22 cellular contexts compared by ENCODE assay signal in genomic region chr9:2389404-2389803, GRCh38.
"Had no signal": no experiment of that assay in that cellular context is flagged by ENCODE, and none has a peak within 500 bp of the region (broad histone marks: within the 10 kb centered on the region; RNA-seq: fewer than 3 reads in every experiment).

No MANE protein-coding gene starts in this region.

- H3K36me3 ChIP-seq: heart left ventricle, left lung, prostate gland, right atrium auricular region, upper lobe of right lung had no signal

- H3K4me3 Mint-ChIP-seq: activated naive CD8-positive, alpha-beta T cell; activated T-cell treated with anti-CD3 and anti-CD28 coated beads, Interleukin-2, amount 50 U/mL, for 24 hours; activated T-helper 17 cell treated with anti-CD3 and anti-CD28 coated beads, Interleukin-2, amount 50 U/mL, for 72 hours; naive thymus-derived CD8-positive, alpha-beta T cell had no signal

- H3K9ac ChIP-seq: SK-N-SH had no signal

- H3K4me1 Mint-ChIP-seq: activated T-helper 17 cell treated with anti-CD3 and anti-CD28 coated beads, Interleukin-2, amount 50 U/mL, for 72 hours had no signal

- H3K4me3 ChIP-seq: body of pancreas, coronary artery, heart left ventricle, left lung, prostate gland, right atrium auricular region, upper lobe of right lung had no signal

- ATAC-seq: activated T-helper 17 cell treated with anti-CD3 and anti-CD28 coated beads, Interleukin-2, amount 50 U/mL, for 72 hours; body of pancreas; heart left ventricle; left lung; naive thymus-derived CD8-positive, alpha-beta T cell; stimulated activated naive CD8-positive, alpha-beta T cell treated with anti-CD3 and anti-CD28 coated beads, Interleukin-15, Interleukin-2, amounts not matched to agents 100 U/mL and 50 U/mL, for 24 hours; upper lobe of right lung had no signal

- H3K4me2 ChIP-seq: SK-N-SH had no signal

- H3K27me3 ChIP-seq: body of pancreas, heart left ventricle, left lung, right atrium auricular region, upper lobe of right lung had no signal

- H3K36me3 Mint-ChIP-seq: activated naive CD8-positive, alpha-beta T cell; naive thymus-derived CD8-positive, alpha-beta T cell had no signal

- FAIRE-seq: kidney had no signal

- H3K9me3 ChIP-seq: body of pancreas, left lung, prostate gland, right atrium auricular region, SK-N-SH, upper lobe of right lung had no signal

- H3K27ac ChIP-seq: body of pancreas, coronary artery, heart left ventricle, left lung, prostate gland, right atrium auricular region, upper lobe of right lung had no signal

- DNase-seq: activated CD4-positive, alpha-beta T cell treated with anti-CD3 and anti-CD28 coated beads for 1 hour; activated CD8-positive, alpha-beta memory T cell treated with anti-CD3 and anti-CD28 coated beads for 24 hours; activated CD8-positive, alpha-beta memory T cell treated with anti-CD3 and anti-CD28 coated beads, Interleukin-2, amount 50 U/mL, for 4 hours; activated naive CD4-positive, alpha-beta T cell; activated T-cell treated with anti-CD3 and anti-CD28 coated beads, Interleukin-2, amount 50 U/mL, for 24 hours; amygdala; body of pancreas; central memory CD4-positive, alpha-beta T cell; heart left ventricle; kidney; left lung; naive thymus-derived CD8-positive, alpha-beta T cell; SK-N-SH; stimulated activated CD4-positive, alpha-beta T cell treated with anti-CD3 and anti-CD28 coated beads, Interleukin-12 subunit alpha, Interleukin-12 subunit beta, amount 100 ng/mL, for 4 hours; stimulated activated CD4-positive, alpha-beta T cell treated with anti-CD3 and anti-CD28 coated beads, Interleukin-4, amount 100 ng/mL, for 4 hours; stimulated activated naive CD8-positive, alpha-beta T cell treated with anti-CD3 and anti-CD28 coated beads, Interleukin-15, Interleukin-2, amounts not matched to agents 100 U/mL and 50 U/mL, for 24 hours; upper lobe of right lung had no signal

- H3K9me3 Mint-ChIP-seq: activated T-cell treated with anti-CD3 and anti-CD28 coated beads, Interleukin-2, amount 50 U/mL, for 24 hours had no signal

- H3K4me1 ChIP-seq: body of pancreas, heart left ventricle, left lung, prostate gland, right atrium auricular region, upper lobe of right lung had no signal

- H3K27ac Mint-ChIP-seq: activated naive CD8-positive, alpha-beta T cell; activated T-cell treated with anti-CD3 and anti-CD28 coated beads, Interleukin-2, amount 50 U/mL, for 24 hours; activated T-helper 17 cell treated with anti-CD3 and anti-CD28 coated beads, Interleukin-2, amount 50 U/mL, for 72 hours; naive thymus-derived CD8-positive, alpha-beta T cell had no signal
